In genomic region chr5:95631991-95632675, GRCh38 we compare ENCODE assay signal across 9 cellular contexts. TPM values are rescaled to one million over a fixed set of nuclear protein-coding genes. Genes with fewer than 3 reads are reported as not detected.
DNase-seq lines count a peak whose midpoint lies in the region; ATAC-seq and TF ChIP-seq lines count a peak whose summit lies in the region.
"Had no signal": no experiment of that assay in that cellular context is flagged by ENCODE, and none has a peak within 500 bp of the region (broad histone marks: within the 10 kb centered on the region; RNA-seq: fewer than 3 reads in every experiment).

No MANE protein-coding gene starts in this region.

- peak overlapping the region; percentile 90 to 99 (median 96) for H3K27ac Mint-ChIP-seq in CD4-positive, alpha-beta memory T cell
- peak overlapping the region; percentile 16 to 92 (median 79) for H3K27ac Mint-ChIP-seq in IgD-negative memory B cell
- peak overlapping the region; percentile 96 for H3K27ac Mint-ChIP-seq in activated CD8-positive, alpha-beta T cell treated with anti-CD3 and anti-CD28 coated beads for 36 hours
- H3K27ac Mint-ChIP-seq: nephron had no signal

- intact Hi-C loops in CD4-positive, alpha-beta memory T cell (cut with micrococcal nuclease) = loop anchor here (1.0 kb wide), 3 partner anchors 10 to 77 kb away; partner anchors contain the start of genes ARSK and RFESD
- intact Hi-C loops in activated CD8-positive, alpha-beta T cell treated with anti-CD3 and anti-CD28 coated beads for 36 hours (cut with micrococcal nuclease) = no loop called here

- H3K27me3 ChIP-seq in CD4-positive, alpha-beta memory T cell (ENCODE audit: insufficient read depth, low read length) = no peaks in the 10 kb centered on the region
- no peaks in the 10 kb centered on the region for H3K27me3 ChIP-seq in HAP-1 (ENCODE audit: low read depth)

- in situ Hi-C loops in HAP-1 (cut with MboI; ENCODE audit: low sequenced_read_pairs) = loop anchor here (10.0 kb wide), 1 partner anchor 213 kb away; no protein-coding TSS in a partner anchor

- no peaks in the 10 kb centered on the region for H3K9me3 ChIP-seq in CD4-positive, alpha-beta memory T cell (ENCODE audit: control insufficient read depth in 1 of 2, low read length in 2 of 2)
- no peaks in the 10 kb centered on the region; the same call in 1 of the 2 replicates for H3K9me3 ChIP-seq in HAP-1

- CTCF ChIA-PET in CD4-positive, alpha-beta memory T cell (lab: Charles Lee; ENCODE audit: partially characterized antibody) = interaction anchor here (1.5 to 2.7 kb wide), 6 partner anchors 8 to 149 kb away, joined by 4 to 49 read pairs (median 10); partner anchors contain the start of genes ARSK, RFESD and SKIC3
- CTCF ChIA-PET in activated CD8-positive, alpha-beta T cell treated with anti-CD3 and anti-CD28 coated beads for 36 hours (lab: Charles Lee) = interaction anchor here (1.2 to 2.7 kb wide), 8 partner anchors 9 to 150 kb away, joined by 3 to 14 read pairs (median 4); partner anchors contain the start of genes GPR150 and RFESD

- H3K36me3 ChIP-seq in CD4-positive, alpha-beta memory T cell (ENCODE audit: insufficient read depth, low read length) = no peaks in the 10 kb centered on the region
- H3K36me3 ChIP-seq in HAP-1 (replicated peaks) = no peaks in the 10 kb centered on the region

- H3K4me1 Mint-ChIP-seq in CD4-positive, alpha-beta memory T cell = peaks cover 16 to 43% (median 26%) of the 10 kb centered on the region in 4 donors
- peaks cover 10 to 13% (median 12%) of the 10 kb centered on the region in 3 donors for H3K4me1 Mint-ChIP-seq in IgD-negative memory B cell
- H3K4me1 Mint-ChIP-seq in activated CD8-positive, alpha-beta T cell treated with anti-CD3 and anti-CD28 coated beads for 36 hours (ENCODE audit: low read depth) = peaks cover 18% of the 10 kb centered on the region
- H3K4me1 Mint-ChIP-seq: nephron had no signal

- H3K4me3 Mint-ChIP-seq in CD4-positive, alpha-beta memory T cell = peak overlapping the region; percentile 36 to 80 (median 55)
- H3K4me3 Mint-ChIP-seq in IgD-negative memory B cell = no peak overlapping the region
- H3K4me3 Mint-ChIP-seq in activated CD8-positive, alpha-beta T cell treated with anti-CD3 and anti-CD28 coated beads for 36 hours = peak overlapping the region; percentile 34
- H3K4me3 Mint-ChIP-seq: nephron had no signal

- H3K9me3 Mint-ChIP-seq in CD4-positive, alpha-beta memory T cell = peaks cover 0 to 2% (median 0%) of the 10 kb centered on the region in 8 donors
- peaks cover 0 to 6% (median 6%) of the 10 kb centered on the region in 3 donors for H3K9me3 Mint-ChIP-seq in IgD-negative memory B cell
- peaks cover 5% of the 10 kb centered on the region for H3K9me3 Mint-ChIP-seq in activated CD8-positive, alpha-beta T cell treated with anti-CD3 and anti-CD28 coated beads for 36 hours

- peak overlapping the region; percentile 56 for H3K27ac ChIP-seq in CD4-positive, alpha-beta memory T cell (ENCODE audit: low read depth, low read length)

- POLR2A ChIA-PET in CD4-positive, alpha-beta memory T cell (lab: Charles Lee; ENCODE audit: partially characterized antibody) = interaction anchor here (0.6 to 2.8 kb wide), 11 partner anchors 10 to 933 kb away, joined by 3 to 87 read pairs (median 4); partner anchors contain the start of genes ARSK, RFESD and SKIC3
- POLR2A ChIA-PET in activated CD8-positive, alpha-beta T cell treated with anti-CD3 and anti-CD28 coated beads for 36 hours (lab: Charles Lee) = interaction anchor here (0.5 to 2.7 kb wide), 9 partner anchors 10 to 238 kb away, joined by 3 to 23 read pairs (median 4); partner anchors contain the start of gene RFESD

- H3K36me3 Mint-ChIP-seq in CD4-positive, alpha-beta memory T cell = no peaks in the 10 kb centered on the region
- H3K36me3 Mint-ChIP-seq in IgD-negative memory B cell = no peaks in the 10 kb centered on the region
- peaks cover 5% of the 10 kb centered on the region for H3K36me3 Mint-ChIP-seq in activated CD8-positive, alpha-beta T cell treated with anti-CD3 and anti-CD28 coated beads for 36 hours (ENCODE audit: low read depth)

- peaks cover 0 to 6% of the 10 kb centered on the region in 2 donors for H3K27me3 Mint-ChIP-seq in CD4-positive, alpha-beta memory T cell
- peaks cover 5% of the 10 kb centered on the region for H3K27me3 Mint-ChIP-seq in IgD-negative memory B cell
- peaks cover 3% of the 10 kb centered on the region for H3K27me3 Mint-ChIP-seq in activated CD8-positive, alpha-beta T cell treated with anti-CD3 and anti-CD28 coated beads for 36 hours

- no peak for TF ChIP-seq CTCF in activated CD8-positive, alpha-beta T cell treated with anti-CD3 and anti-CD28 coated beads for 36 hours (IDR thresholded peaks at IDR 0.05)

- peak overlapping the region in 1 of 2 donors; percentile 5 for H3K4me3 ChIP-seq in CD4-positive, alpha-beta memory T cell (ENCODE audit: low read length in 2 of 2)
- no peak overlapping the region for H3K4me3 ChIP-seq in HAP-1

- peaks cover 15% of the 10 kb centered on the region for H3K4me1 ChIP-seq in CD4-positive, alpha-beta memory T cell (ENCODE audit: insufficient read depth, low read length)
- H3K4me1 ChIP-seq in HAP-1 = no peaks in the 10 kb centered on the region

- ATAC-seq in GM21447 (IDR thresholded peaks at IDR 0.05; ENCODE audit: unreplicated experiment) = peak; percentile 92
- ATAC-seq in activated CD8-positive, alpha-beta T cell treated with anti-CD3 and anti-CD28 coated beads for 36 hours = peak; percentile 99

- peak; percentile 74 to 92 (median 84) for DNase-seq in CD4-positive, alpha-beta memory T cell
- DNase-seq in activated CD8-positive, alpha-beta T cell treated with anti-CD3 and anti-CD28 coated beads for 36 hours = peak; percentile 87
- DNase-seq in fibroblast of peridontal ligament (ENCODE audit: extremely low read depth) (peak; percentile 63), NCI-H187 treated with DMSO at 0.1 percent for 48 hours (lab: John Stamatoyannopoulos, UW) (no peak), HAP-1 (ENCODE audit: low spot score in 2 of 2) (no peak)
- DNase-seq in stimulated activated CD8-positive, alpha-beta memory T cell treated with anti-CD3 and anti-CD28 coated beads, Interleukin-15, amount 100 ng/mL, for 1 hour (ENCODE audit: low read depth) = peak; percentile 29

RNA-seq across cellular contexts. Expression of gene GPR150, which starts 12.2 kb away (rescaled TPM):
- total RNA-seq in CD4-positive, alpha-beta memory T cell = 1 to 10 TPM; 1.5 to 2.4 TPM
- 1 to 10 TPM; 3.1 to 6.1 TPM for polyA plus RNA-seq in CD4-positive, alpha-beta memory T cell
- 0.66 TPM for polyA plus RNA-seq in IgD-negative memory B cell
- under 1 TPM; 0.45 to 0.76 TPM for total RNA-seq in activated CD8-positive, alpha-beta T cell treated with anti-CD3 and anti-CD28 coated beads for 36 hours

RNA-seq across cellular contexts. Expression of gene RFESD, which starts 14.4 kb away (rescaled TPM):
- total RNA-seq in CD4-positive, alpha-beta memory T cell = 1 to 10 TPM; 9.1 to 9.3 TPM
- polyA plus RNA-seq in CD4-positive, alpha-beta memory T cell = 10 to 100 TPM in 1 of 2 donors, 1 to 10 TPM in 1; 9.9 to 11.8 TPM
- polyA plus RNA-seq in IgD-negative memory B cell = 4.1 TPM
- total RNA-seq in activated CD8-positive, alpha-beta T cell treated with anti-CD3 and anti-CD28 coated beads for 36 hours = 1 to 10 TPM; 9.2 to 9.8 TPM

RNA-seq across cellular contexts. Expression of gene SPATA9, which starts 50.7 kb away (rescaled TPM):
- total RNA-seq in CD4-positive, alpha-beta memory T cell = not detected
- polyA plus RNA-seq in CD4-positive, alpha-beta memory T cell = under 1 TPM in 1 of 2 donors, not detected in 1; 0.09 TPM
- polyA plus RNA-seq in IgD-negative memory B cell = not detected
- total RNA-seq in activated CD8-positive, alpha-beta T cell treated with anti-CD3 and anti-CD28 coated beads for 36 hours = not detected

Comparison
In these comparisons a context has a peak if more than half of its experiments do, and no peak if none do; other contexts are left out.
1. DNase-seq: peak in CD4-positive, alpha-beta memory T cell (5 of 5), activated CD8-positive, alpha-beta T cell treated with anti-CD3 and anti-CD28 coated beads for 36 hours (single experiment), fibroblast of peridontal ligament (single experiment) and stimulated activated CD8-positive, alpha-beta memory T cell treated with anti-CD3 and anti-CD28 coated beads, Interleukin-15, amount 100 ng/mL, for 1 hour (single experiment); none in NCI-H187 treated with DMSO at 0.1 percent for 48 hours (single experiment) and HAP-1 (0 of 2).
2. H3K4me3 Mint-ChIP-seq: peak in CD4-positive, alpha-beta memory T cell (8 of 8) and activated CD8-positive, alpha-beta T cell treated with anti-CD3 and anti-CD28 coated beads for 36 hours (single experiment); none in IgD-negative memory B cell (0 of 4).
3. Peak in every context shown above with its lines, with median percentiles within 50 percentile points of each other: H3K27ac Mint-ChIP-seq.